ENCODE assay signal across 1 cellular context in the genomic region with DNA sequence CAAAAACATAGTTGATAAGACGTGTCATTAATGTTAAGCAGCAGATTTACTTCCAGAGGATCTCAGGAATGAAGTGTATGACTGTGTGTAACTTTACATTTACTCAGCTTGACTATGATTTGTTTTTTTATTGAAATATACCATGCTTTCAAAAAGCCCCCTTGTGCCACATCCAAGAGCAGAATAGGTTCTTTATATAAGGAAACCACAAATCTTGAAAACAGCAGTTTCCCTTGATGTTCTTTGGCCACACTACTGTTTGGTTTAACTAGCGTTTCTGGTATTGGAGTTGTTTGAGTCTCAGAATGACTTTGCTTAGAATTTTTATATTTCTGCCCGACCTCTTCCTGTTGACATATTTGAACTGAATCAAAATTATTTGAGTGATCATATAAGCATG.
TF ChIP-seq lines count a peak whose summit lies in the region.

No MANE protein-coding gene starts in this region.

TF ChIP-seq in GM12878, 131 proteins besides CTCF, POLR2A, EP300 and RAD21 (continued from another document and continues in another):
- TF ChIP-seq, protein P1, sequence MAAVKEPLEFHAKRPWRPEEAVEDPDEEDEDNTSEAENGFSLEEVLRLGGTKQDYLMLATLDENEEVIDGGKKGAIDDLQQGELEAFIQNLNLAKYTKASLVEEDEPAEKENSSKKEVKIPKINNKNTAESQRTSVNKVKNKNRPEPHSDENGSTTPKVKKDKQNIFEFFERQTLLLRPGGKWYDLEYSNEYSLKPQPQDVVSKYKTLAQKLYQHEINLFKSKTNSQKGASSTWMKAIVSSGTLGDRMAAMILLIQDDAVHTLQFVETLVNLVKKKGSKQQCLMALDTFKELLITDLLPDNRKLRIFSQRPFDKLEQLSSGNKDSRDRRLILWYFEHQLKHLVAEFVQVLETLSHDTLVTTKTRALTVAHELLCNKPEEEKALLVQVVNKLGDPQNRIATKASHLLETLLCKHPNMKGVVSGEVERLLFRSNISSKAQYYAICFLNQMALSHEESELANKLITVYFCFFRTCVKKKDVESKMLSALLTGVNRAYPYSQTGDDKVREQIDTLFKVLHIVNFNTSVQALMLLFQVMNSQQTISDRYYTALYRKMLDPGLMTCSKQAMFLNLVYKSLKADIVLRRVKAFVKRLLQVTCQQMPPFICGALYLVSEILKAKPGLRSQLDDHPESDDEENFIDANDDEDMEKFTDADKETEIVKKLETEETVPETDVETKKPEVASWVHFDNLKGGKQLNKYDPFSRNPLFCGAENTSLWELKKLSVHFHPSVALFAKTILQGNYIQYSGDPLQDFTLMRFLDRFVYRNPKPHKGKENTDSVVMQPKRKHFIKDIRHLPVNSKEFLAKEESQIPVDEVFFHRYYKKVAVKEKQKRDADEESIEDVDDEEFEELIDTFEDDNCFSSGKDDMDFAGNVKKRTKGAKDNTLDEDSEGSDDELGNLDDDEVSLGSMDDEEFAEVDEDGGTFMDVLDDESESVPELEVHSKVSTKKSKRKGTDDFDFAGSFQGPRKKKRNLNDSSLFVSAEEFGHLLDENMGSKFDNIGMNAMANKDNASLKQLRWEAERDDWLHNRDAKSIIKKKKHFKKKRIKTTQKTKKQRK (IDR thresholded peaks at IDR 0.05; ENCODE audit: low read depth, low read length) = no peak
- TF ChIP-seq MYB (IDR thresholded peaks at IDR 0.05; ENCODE audit: borderline replicate concordance, low read depth, low read length) (no peak), FOXK2 (IDR thresholded peaks at IDR 0.05) (no peak), ZNF217 (IDR thresholded peaks at IDR 0.05) (no peak), KLF5 (IDR thresholded peaks at IDR 0.05; ENCODE audit: partially characterized antibody) (no peak), EGR1 (IDR thresholded peaks at IDR 0.05; ENCODE audit: borderline replicate concordance in 1 of 2, low read depth in 2 of 2, low read length in 2 of 2) (no peak), ZBTB11 (CRISPR knock-in tag; IDR thresholded peaks at IDR 0.05) (no peak), WRNIP1 (IDR thresholded peaks at IDR 0.05; ENCODE audit: borderline replicate concordance, low read depth, low read length) (no peak), RBBP5 (conservative IDR thresholded peaks at IDR 0.05) (no peak), ETV6 (conservative IDR thresholded peaks at IDR 0.05 in 1 of 2, IDR thresholded peaks at IDR 0.05 in 1 of 2; ENCODE audit: borderline replicate concordance in 1 of 2, low read depth in 1 of 2) (peak in 1 of 2 experiments; percentile 68; a peak in 1 of 4 replicates), IRF3 (IDR thresholded peaks at IDR 0.05) (no peak), LARP7 (IDR thresholded peaks at IDR 0.05) (no peak), ATF3 (IDR thresholded peaks at IDR 0.05; ENCODE audit: borderline replicate concordance, extremely low read depth, low read depth, low read length) (no peak), IRF4 (IDR thresholded peaks at IDR 0.05; ENCODE audit: low read depth, low read length) (peak; percentile 53; the same call in 1 of the 2 replicates), SRF (IDR thresholded peaks at IDR 0.05; ENCODE audit: low read depth in 2 of 2, low read length in 2 of 2) (no peak), MEF2A (IDR thresholded peaks at IDR 0.05; ENCODE audit: insufficient read depth, low read depth, low read length) (peak; percentile 68; the same call in 1 of the 2 replicates), KAT2A (conservative IDR thresholded peaks at IDR 0.05; ENCODE audit: control insufficient read depth, low read depth, low read length) (no peak), HDAC6 (IDR thresholded peaks at IDR 0.05; ENCODE audit: unreplicated experiment) (no peak), TCF7 (IDR thresholded peaks at IDR 0.05; ENCODE audit: borderline replicate concordance) (peak; percentile 91), SPI1 (IDR thresholded peaks at IDR 0.05; ENCODE audit: borderline replicate concordance, insufficient read depth, low read depth, low read length) (no peak), KDM1A (IDR thresholded peaks at IDR 0.05; ENCODE audit: borderline replicate concordance) (no peak), TBL1XR1 (IDR thresholded peaks at IDR 0.05; ENCODE audit: low read depth, low read length) (no peak), RB1 (IDR thresholded peaks at IDR 0.05; ENCODE audit: borderline replicate concordance) (no peak), CHD1 (IDR thresholded peaks at IDR 0.05; ENCODE audit: low read depth, low read length) (no peak), E2F8 (IDR thresholded peaks at IDR 0.05; ENCODE audit: low read depth, partially characterized antibody) (no peak), NR2C2 (IDR thresholded peaks at IDR 0.05; ENCODE audit: borderline replicate concordance, control insufficient read depth, insufficient read length, low read depth) (no peak), SREBF2 (IDR thresholded peaks at IDR 0.05; ENCODE audit: low read length) (no peak)
- TF ChIP-seq, protein P2, sequence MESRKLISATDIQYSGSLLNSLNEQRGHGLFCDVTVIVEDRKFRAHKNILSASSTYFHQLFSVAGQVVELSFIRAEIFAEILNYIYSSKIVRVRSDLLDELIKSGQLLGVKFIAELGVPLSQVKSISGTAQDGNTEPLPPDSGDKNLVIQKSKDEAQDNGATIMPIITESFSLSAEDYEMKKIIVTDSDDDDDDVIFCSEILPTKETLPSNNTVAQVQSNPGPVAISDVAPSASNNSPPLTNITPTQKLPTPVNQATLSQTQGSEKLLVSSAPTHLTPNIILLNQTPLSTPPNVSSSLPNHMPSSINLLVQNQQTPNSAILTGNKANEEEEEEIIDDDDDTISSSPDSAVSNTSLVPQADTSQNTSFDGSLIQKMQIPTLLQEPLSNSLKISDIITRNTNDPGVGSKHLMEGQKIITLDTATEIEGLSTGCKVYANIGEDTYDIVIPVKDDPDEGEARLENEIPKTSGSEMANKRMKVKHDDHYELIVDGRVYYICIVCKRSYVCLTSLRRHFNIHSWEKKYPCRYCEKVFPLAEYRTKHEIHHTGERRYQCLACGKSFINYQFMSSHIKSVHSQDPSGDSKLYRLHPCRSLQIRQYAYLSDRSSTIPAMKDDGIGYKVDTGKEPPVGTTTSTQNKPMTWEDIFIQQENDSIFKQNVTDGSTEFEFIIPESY (IDR thresholded peaks at IDR 0.05) = no peak
- TF ChIP-seq, protein P3, sequence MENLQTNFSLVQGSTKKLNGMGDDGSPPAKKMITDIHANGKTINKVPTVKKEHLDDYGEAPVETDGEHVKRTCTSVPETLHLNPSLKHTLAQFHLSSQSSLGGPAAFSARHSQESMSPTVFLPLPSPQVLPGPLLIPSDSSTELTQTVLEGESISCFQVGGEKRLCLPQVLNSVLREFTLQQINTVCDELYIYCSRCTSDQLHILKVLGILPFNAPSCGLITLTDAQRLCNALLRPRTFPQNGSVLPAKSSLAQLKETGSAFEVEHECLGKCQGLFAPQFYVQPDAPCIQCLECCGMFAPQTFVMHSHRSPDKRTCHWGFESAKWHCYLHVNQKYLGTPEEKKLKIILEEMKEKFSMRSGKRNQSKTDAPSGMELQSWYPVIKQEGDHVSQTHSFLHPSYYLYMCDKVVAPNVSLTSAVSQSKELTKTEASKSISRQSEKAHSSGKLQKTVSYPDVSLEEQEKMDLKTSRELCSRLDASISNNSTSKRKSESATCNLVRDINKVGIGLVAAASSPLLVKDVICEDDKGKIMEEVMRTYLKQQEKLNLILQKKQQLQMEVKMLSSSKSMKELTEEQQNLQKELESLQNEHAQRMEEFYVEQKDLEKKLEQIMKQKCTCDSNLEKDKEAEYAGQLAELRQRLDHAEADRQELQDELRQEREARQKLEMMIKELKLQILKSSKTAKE (IDR thresholded peaks at IDR 0.05; ENCODE audit: low read depth, poor library complexity, severe bottlenecking) = no peak
- TF ChIP-seq, protein P4, sequence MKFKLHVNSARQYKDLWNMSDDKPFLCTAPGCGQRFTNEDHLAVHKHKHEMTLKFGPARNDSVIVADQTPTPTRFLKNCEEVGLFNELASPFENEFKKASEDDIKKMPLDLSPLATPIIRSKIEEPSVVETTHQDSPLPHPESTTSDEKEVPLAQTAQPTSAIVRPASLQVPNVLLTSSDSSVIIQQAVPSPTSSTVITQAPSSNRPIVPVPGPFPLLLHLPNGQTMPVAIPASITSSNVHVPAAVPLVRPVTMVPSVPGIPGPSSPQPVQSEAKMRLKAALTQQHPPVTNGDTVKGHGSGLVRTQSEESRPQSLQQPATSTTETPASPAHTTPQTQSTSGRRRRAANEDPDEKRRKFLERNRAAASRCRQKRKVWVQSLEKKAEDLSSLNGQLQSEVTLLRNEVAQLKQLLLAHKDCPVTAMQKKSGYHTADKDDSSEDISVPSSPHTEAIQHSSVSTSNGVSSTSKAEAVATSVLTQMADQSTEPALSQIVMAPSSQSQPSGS (IDR thresholded peaks at IDR 0.05; ENCODE audit: low read length) = peak; percentile 59
- TF ChIP-seq, protein P5, sequence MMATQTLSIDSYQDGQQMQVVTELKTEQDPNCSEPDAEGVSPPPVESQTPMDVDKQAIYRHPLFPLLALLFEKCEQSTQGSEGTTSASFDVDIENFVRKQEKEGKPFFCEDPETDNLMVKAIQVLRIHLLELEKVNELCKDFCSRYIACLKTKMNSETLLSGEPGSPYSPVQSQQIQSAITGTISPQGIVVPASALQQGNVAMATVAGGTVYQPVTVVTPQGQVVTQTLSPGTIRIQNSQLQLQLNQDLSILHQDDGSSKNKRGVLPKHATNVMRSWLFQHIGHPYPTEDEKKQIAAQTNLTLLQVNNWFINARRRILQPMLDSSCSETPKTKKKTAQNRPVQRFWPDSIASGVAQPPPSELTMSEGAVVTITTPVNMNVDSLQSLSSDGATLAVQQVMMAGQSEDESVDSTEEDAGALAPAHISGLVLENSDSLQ (IDR thresholded peaks at IDR 0.05) = no peak
